17 cellular contexts compared by ENCODE assay signal in genomic region chr22:49774499-49775151, GRCh38.
"Had no signal": no experiment of that assay in that cellular context is flagged by ENCODE, and none has a peak within 500 bp of the region (broad histone marks: within the 10 kb centered on the region; RNA-seq: fewer than 3 reads in every experiment).

No MANE protein-coding gene starts in this region.

- H3K27ac ChIP-seq: testis, vagina, WERI-Rb-1 had no signal

- H3K4me3 Mint-ChIP-seq: activated naive CD4-positive, alpha-beta T cell treated with anti-CD3 and anti-CD28 coated beads for 36 hours; naive B cell had no signal

- H3K27ac Mint-ChIP-seq: activated naive CD4-positive, alpha-beta T cell treated with anti-CD3 and anti-CD28 coated beads for 36 hours had no signal

- H3K4me3 ChIP-seq: lung, testis, vagina had no signal

- FAIRE-seq: endometrium, keratinocyte, TTC549 had no signal

- ATAC-seq: left lobe of liver had no signal

- H3K9me3 ChIP-seq: testis, vagina had no signal

- DNase-seq: activated CD4-positive, CD25-positive, alpha-beta regulatory T cell treated with anti-CD3 and anti-CD28 coated beads, Interleukin-2, amount 50 U/mL, for 72 hours; activated naive CD4-positive, alpha-beta T cell treated with anti-CD3 and anti-CD28 coated beads for 36 hours; activated T-cell treated with anti-CD3 and anti-CD28 coated beads, Interleukin-2, amount 50 U/mL, for 1 hour; cerebellar nuclear complex; cortex of kidney; naive B cell; stimulated activated CD4-positive, alpha-beta T cell treated with anti-CD3 and anti-CD28 coated beads, Interleukin-1b, Interleukin-23, amount 100 ng/mL, for 48 hours; testis; trophoblast cell; WERI-Rb-1 had no signal

- H3K27me3 Mint-ChIP-seq: naive B cell, progenitor cell of endocrine pancreas had no signal

- H3K9me3 Mint-ChIP-seq: activated naive CD4-positive, alpha-beta T cell treated with anti-CD3 and anti-CD28 coated beads for 36 hours; naive B cell had no signal

- H3K27me3 ChIP-seq: testis, vagina had no signal
